9 cellular contexts compared by ENCODE assay signal in genomic region chr2:173239644-173240043, GRCh38.
DNase-seq lines count a peak whose midpoint lies in the region; ATAC-seq lines count a peak whose summit lies in the region.
"Had no signal": no experiment of that assay in that cellular context is flagged by ENCODE, and none has a peak within 500 bp of the region (broad histone marks: within the 10 kb centered on the region; RNA-seq: fewer than 3 reads in every experiment).

No MANE protein-coding gene starts in this region.

- no peaks in the 10 kb centered on the region for H3K9me3 Mint-ChIP-seq in activated naive CD4-positive, alpha-beta T cell treated with anti-CD3 and anti-CD28 coated beads, Interleukin-2, amount 50 U/mL, for 72 hours
- no peaks in the 10 kb centered on the region for H3K9me3 Mint-ChIP-seq in activated naive CD4-positive, alpha-beta T cell treated with anti-CD3 and anti-CD28 coated beads, Interleukin-2, amount 10 ng/mL, durations not matched to agents 7 days and 5 days
- peaks cover 0 to 3% of the 10 kb centered on the region in 2 donors for H3K9me3 Mint-ChIP-seq in stimulated activated naive B cell treated with anti-CD40 and anti-IgM and Interleukin-4, amounts not matched to agents 10 μg/mL and 1 μg/mL and 100 μg/mL, for 72 hours

- peaks cover 2% of the 10 kb centered on the region for H3K4me1 Mint-ChIP-seq in activated naive CD4-positive, alpha-beta T cell treated with anti-CD3 and anti-CD28 coated beads, Interleukin-2, amount 10 ng/mL, durations not matched to agents 7 days and 5 days
- peaks cover 0 to 2% of the 10 kb centered on the region in 2 donors for H3K4me1 Mint-ChIP-seq in stimulated activated naive B cell treated with anti-CD40 and anti-IgM and Interleukin-4, amounts not matched to agents 10 μg/mL and 1 μg/mL and 100 μg/mL, for 72 hours

- CTCF ChIA-PET in activated naive CD4-positive, alpha-beta T cell treated with anti-CD3 and anti-CD28 coated beads, Interleukin-2, amount 10 ng/mL, durations not matched to agents 7 days and 5 days (lab: Charles Lee) = interaction anchor here (0.9 to 1.4 kb wide), 3 partner anchors 9 to 212 kb away, joined by 3 to 4 read pairs (median 4); no protein-coding TSS in a partner anchor

- H3K36me3 Mint-ChIP-seq in activated naive CD4-positive, alpha-beta T cell treated with anti-CD3 and anti-CD28 coated beads, Interleukin-2, amount 50 U/mL, for 72 hours = no peaks in the 10 kb centered on the region
- H3K36me3 Mint-ChIP-seq in activated naive CD4-positive, alpha-beta T cell treated with anti-CD3 and anti-CD28 coated beads, Interleukin-2, amount 10 ng/mL, durations not matched to agents 7 days and 5 days = no peaks in the 10 kb centered on the region
- H3K36me3 Mint-ChIP-seq in stimulated activated naive B cell treated with anti-CD40 and anti-IgM and Interleukin-4, amounts not matched to agents 10 μg/mL and 1 μg/mL and 100 μg/mL, for 72 hours = peaks cover 17 to 37% of the 10 kb centered on the region in 2 donors

- peak in 1 of 2 donors; percentile 32 for DNase-seq in activated naive CD4-positive, alpha-beta T cell treated with anti-CD3 and anti-CD28 coated beads, Interleukin-2, amount 50 U/mL, for 72 hours (ENCODE audit: low spot score in 2 of 2)
- DNase-seq in activated naive CD4-positive, alpha-beta T cell treated with anti-CD3 and anti-CD28 coated beads, Interleukin-2, amount 10 ng/mL, durations not matched to agents 7 days and 5 days = no peak
- DNase-seq in stimulated activated naive B cell treated with anti-CD40 and anti-IgM and Interleukin-4, amounts not matched to agents 10 μg/mL and 1 μg/mL and 100 μg/mL, for 72 hours = peak; percentile 17
- DNase-seq in middle frontal gyrus (ENCODE audit: extremely low spot score, low spot score) (no peak), OCI-M2 (lab: John Stamatoyannopoulos, UW; ENCODE audit: unreplicated experiment) (no peak), NCI-H2029 (lab: John Stamatoyannopoulos, UW) (no peak)
- DNase-seq: left lung had no signal

- no peak overlapping the region for H3K4me3 Mint-ChIP-seq in activated naive CD4-positive, alpha-beta T cell treated with anti-CD3 and anti-CD28 coated beads, Interleukin-2, amount 10 ng/mL, durations not matched to agents 7 days and 5 days
- no peak overlapping the region for H3K4me3 Mint-ChIP-seq in stimulated activated naive B cell treated with anti-CD40 and anti-IgM and Interleukin-4, amounts not matched to agents 10 μg/mL and 1 μg/mL and 100 μg/mL, for 72 hours

- H3K27me3 Mint-ChIP-seq in activated naive CD4-positive, alpha-beta T cell treated with anti-CD3 and anti-CD28 coated beads, Interleukin-2, amount 10 ng/mL, durations not matched to agents 7 days and 5 days = no peaks in the 10 kb centered on the region
- no peaks in the 10 kb centered on the region for H3K27me3 Mint-ChIP-seq in stimulated activated naive B cell treated with anti-CD40 and anti-IgM and Interleukin-4, amounts not matched to agents 10 μg/mL and 1 μg/mL and 100 μg/mL, for 72 hours

- ATAC-seq in activated naive CD4-positive, alpha-beta T cell treated with anti-CD3 and anti-CD28 coated beads, Interleukin-2, amount 50 U/mL, for 72 hours = peak; percentile 68 to 99
- ATAC-seq in GM21723 (IDR thresholded peaks at IDR 0.05; ENCODE audit: unreplicated experiment) (peak; percentile 98), HG03354 (IDR thresholded peaks at IDR 0.05; ENCODE audit: poor library complexity, severe bottlenecking, unreplicated experiment) (peak; percentile 97)
- peak; percentile 92 to 98 for ATAC-seq in stimulated activated naive B cell treated with anti-CD40 and anti-IgM and Interleukin-4, amounts not matched to agents 10 μg/mL and 1 μg/mL and 100 μg/mL, for 72 hours (replicated peaks)
- ATAC-seq: left lung had no signal

- no peak overlapping the region for H3K27ac Mint-ChIP-seq in activated naive CD4-positive, alpha-beta T cell treated with anti-CD3 and anti-CD28 coated beads, Interleukin-2, amount 50 U/mL, for 72 hours
- H3K27ac Mint-ChIP-seq in activated naive CD4-positive, alpha-beta T cell treated with anti-CD3 and anti-CD28 coated beads, Interleukin-2, amount 10 ng/mL, durations not matched to agents 7 days and 5 days = no peak overlapping the region
- no peak overlapping the region for H3K27ac Mint-ChIP-seq in stimulated activated naive B cell treated with anti-CD40 and anti-IgM and Interleukin-4, amounts not matched to agents 10 μg/mL and 1 μg/mL and 100 μg/mL, for 72 hours
